8 cellular contexts compared by ENCODE assay signal in the genomic region with DNA sequence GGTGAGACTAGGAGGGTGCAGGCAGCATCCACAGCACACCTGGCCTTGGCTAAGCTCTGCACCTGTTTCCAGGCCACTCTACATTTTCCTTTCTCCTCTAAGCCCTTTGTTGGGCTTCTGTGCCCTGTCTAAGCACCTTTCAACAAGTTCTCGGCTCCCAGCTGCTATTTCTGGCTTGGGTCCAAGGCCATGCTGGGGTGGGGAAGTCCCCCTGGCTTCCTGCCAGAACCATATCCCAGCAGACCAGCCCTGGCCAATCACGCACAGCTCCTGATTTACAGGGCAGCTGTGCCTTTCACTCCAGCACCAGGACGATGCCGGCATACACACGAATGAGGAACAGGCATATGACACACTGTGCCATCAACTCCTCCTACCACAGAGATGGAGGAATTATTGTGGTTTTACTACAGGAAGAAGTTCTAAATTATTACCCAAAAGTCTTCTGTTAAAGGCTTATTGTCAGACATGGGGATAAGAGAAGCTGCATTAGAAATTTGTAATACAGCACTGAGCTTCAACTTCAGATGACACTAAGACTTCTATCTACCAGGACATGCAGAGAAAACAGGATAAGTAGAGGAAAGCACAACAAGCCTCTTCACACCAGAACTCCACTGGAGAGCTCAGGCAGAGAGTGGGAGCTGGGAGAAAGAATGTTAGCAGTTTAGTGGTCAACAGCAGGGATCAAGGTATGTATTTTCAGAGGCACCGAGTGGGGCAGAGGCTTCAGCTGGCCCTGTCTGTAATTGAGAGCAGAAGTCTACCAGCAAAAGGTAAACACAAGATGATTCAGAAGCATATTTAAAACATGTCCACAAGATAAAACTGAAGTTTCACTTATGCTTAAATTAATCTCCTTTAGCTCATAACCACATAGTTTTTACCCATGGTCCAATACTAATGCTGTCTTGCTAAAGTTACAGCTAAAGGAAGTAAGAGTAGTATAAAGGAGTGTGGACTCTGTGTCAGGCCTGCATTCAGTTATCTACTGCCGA. TPM values are rescaled to one million over a fixed set of nuclear protein-coding genes. Genes with fewer than 3 reads are reported as not detected.
DNase-seq lines count a peak whose midpoint lies in the region; ATAC-seq and TF ChIP-seq lines count a peak whose summit lies in the region.

No MANE protein-coding gene starts in this region.

- peak; percentile 34 for ATAC-seq in GM19468 (IDR thresholded peaks at IDR 0.05; ENCODE audit: extremely low read depth, unreplicated experiment)
- ATAC-seq in upper lobe of left lung (ENCODE audit: low FRiP score in 2 of 2) = peak; percentile 94 to 95

- H3K27ac ChIP-seq in upper lobe of left lung = peak overlapping the region; percentile 4 to 57 (median 26)

- H3K4me3 ChIP-seq in AG09309 (ENCODE audit: control insufficient read depth, low read depth, low read length) (no peak overlapping the region), upper lobe of left lung (no peak overlapping the region)

- 21 to 36% methylated on average over 4 to 7 of the region's 7 CpGs for WGBS in upper lobe of left lung, 2 donors

- no peaks in the 10 kb centered on the region for H3K9me3 ChIP-seq in upper lobe of left lung

- no peak for TF ChIP-seq EP300 in upper lobe of left lung (IDR thresholded peaks at IDR 0.05)

- no peak for TF ChIP-seq POLR2A in upper lobe of left lung (IDR thresholded peaks at IDR 0.05)

- DNase-seq in AG09309 (ENCODE audit: low read depth) (peak; percentile 43), LHCN-M2 (ENCODE audit: low read depth) (peak; percentile 99), SHP77 treated with DMSO at 0.1 percent for 48 hours (lab: John Stamatoyannopoulos, UW) (peak; percentile 99), glomerular endothelial cell (ENCODE audit: extremely low read depth, low read depth, low spot score) (peak; percentile 80), putamen (ENCODE audit: low spot score) (peak; percentile 76), upper lobe of left lung (peak in 1 of 2 donors; percentile 92)
- DNase-seq in activated effector memory CD4-positive, alpha-beta T cell treated with anti-CD3 and anti-CD28 coated beads, Interleukin-2, amount 50 U/mL, for 16 hours = peak; percentile 91

- H3K27me3 ChIP-seq in upper lobe of left lung = no peaks in the 10 kb centered on the region

- peaks cover 0 to 65% (median 8%) of the 10 kb centered on the region in 4 donors for H3K36me3 ChIP-seq in upper lobe of left lung

- TF ChIP-seq CTCF in AG09309 (IDR thresholded peaks at IDR 0.05; ENCODE audit: control insufficient read depth, insufficient read depth, low read depth, low read length, missing control alignments) (no peak), upper lobe of left lung (IDR thresholded peaks at IDR 0.05) (no peak)

- peaks cover 14 to 31% (median 26%) of the 10 kb centered on the region in 4 donors for H3K4me1 ChIP-seq in upper lobe of left lung

RNA-seq across cellular contexts. Expression of gene TRIT1, which starts 37.4 kb away (rescaled TPM):
- total RNA-seq in LHCN-M2 (2014; rRNA removed) = 23.9 and 25.6 TPM in 2 replicates
- 7.4 TPM for polyA plus RNA-seq in LHCN-M2 (2012)
- 20.3 and 21.6 TPM in 2 replicates for total RNA-seq in glomerular endothelial cell
- 10 to 100 TPM in 5 of 6 donors, 1 to 10 TPM in 1; 9.4 to 14.8 (median 13.7) TPM for total RNA-seq in upper lobe of left lung

RNA-seq across cellular contexts. Expression of gene MYCL, which starts 55.8 kb away (rescaled TPM):
- total RNA-seq in LHCN-M2 (2014; rRNA removed) (4.4 and 9.6 TPM in 2 replicates), glomerular endothelial cell (2.5 and 3.3 TPM in 2 replicates), upper lobe of left lung (1 to 10 TPM; 4.3 to 8.2 (median 6.1) TPM)
- polyA plus RNA-seq in LHCN-M2 (2012) = 2.1 TPM

RNA-seq across cellular contexts. Expression of gene BMP8B, which starts 57.2 kb away (rescaled TPM):
- total RNA-seq in LHCN-M2 (2014; rRNA removed) (0.58 and 1.2 TPM in 2 replicates), glomerular endothelial cell (0.05 TPM in 1 of 2 replicates, not detected in the other), upper lobe of left lung (1 to 10 TPM; 1.2 to 5.2 (median 2.3) TPM)
- polyA plus RNA-seq in LHCN-M2 (2012) = 0.78 TPM
